Comparison of ENCODE assay signal across 8 cellular contexts in genomic region chr15:100602064-100602821, GRCh38. TPM values are rescaled to one million over a fixed set of nuclear protein-coding genes. Genes with fewer than 3 reads are reported as not detected.
A peak's percentile ranks its signal among the peaks of the same experiment; 100 is the strongest.
DNase-seq lines count a peak whose midpoint lies in the region; ATAC-seq and TF ChIP-seq lines count a peak whose summit lies in the region.

Gene ASB7 (plus strand): TSS chr15:100602589. CDS start chr15:100612217, 9,628 bp downstream.
Gene LINS1 (minus strand): TSS chr15:100602184. CDS start chr15:100580842, 21,342 bp downstream.

- H3K36me3 ChIP-seq in Karpas-422 (ENCODE audit: insufficient read depth, low read length) (peaks cover 16% of the 10 kb centered on the region; the same call in 1 of the 2 replicates), esophagus squamous epithelium (peaks cover 0 to 25% (median 0%) of the 10 kb centered on the region in 3 donors)

- no peaks in the 10 kb centered on the region for H4K20me1 ChIP-seq in Karpas-422 (ENCODE audit: insufficient read depth, low read depth, low read length)

- H2AFZ ChIP-seq in Karpas-422 (ENCODE audit: low read length): peak within 1 kb of the TSS; percentile 86

- H3K4me1 ChIP-seq in Karpas-422 (ENCODE audit: low read length) (peaks cover 38% of the 10 kb centered on the region), esophagus squamous epithelium (peaks cover 7 to 66% (median 38%) of the 10 kb centered on the region in 3 donors)

- ATAC-seq in GM21825 (IDR thresholded peaks at IDR 0.05; ENCODE audit: unreplicated experiment): peak; percentile 87

- TF ChIP-seq CTCF in esophagus squamous epithelium (IDR thresholded peaks at IDR 0.05): peak in 1 of 6 experiments; percentile 25

- H3K9me3 ChIP-seq in Karpas-422 (ENCODE audit: low read length) (no peaks in the 10 kb centered on the region), esophagus squamous epithelium (no peaks in the 10 kb centered on the region)

- TF ChIP-seq POLR2A in esophagus squamous epithelium (IDR thresholded peaks at IDR 0.05): peak in 3 of 4 donors; percentile 17 to 46 (median 19)

- H3K4me3 ChIP-seq in Karpas-422 (ENCODE audit: low read length): peak within 1 kb of the TSS; percentile 94
- H3K4me3 ChIP-seq in esophagus squamous epithelium: peak within 1 kb of the TSS; percentile 89 to 96 (median 94)

- H3K9ac ChIP-seq in Karpas-422 (ENCODE audit: low read length): peak within 1 kb of the TSS; percentile 92

- intact Hi-C loops in esophagus squamous epithelium (cut with DNase I): no loop called here

- peaks cover 89% of the 10 kb centered on the region for H3K79me2 ChIP-seq in Karpas-422 (ENCODE audit: low read length)

- peak within 1 kb of the TSS; percentile 62 for H3K27ac ChIP-seq in Karpas-422 (ENCODE audit: low read length)
- H3K27ac ChIP-seq in esophagus squamous epithelium: peak within 1 kb of the TSS; percentile 92 to 94 (median 94)

- H3K4me2 ChIP-seq in Karpas-422 (ENCODE audit: low read depth, low read length, poor library complexity, severe bottlenecking): peak within 1 kb of the TSS; percentile 94

- H3K27me3 ChIP-seq in Karpas-422 (ENCODE audit: low read length) (no peaks in the 10 kb centered on the region), esophagus squamous epithelium (no peaks in the 10 kb centered on the region)

- peak; percentile 91 for DNase-seq in DMS79 treated with DMSO at 0.1 percent for 48 hours (lab: John Stamatoyannopoulos, UW)
- no peak for DNase-seq in Karpas-422
- DNase-seq in RKO (ENCODE audit: low spot score): peak; percentile 99
- peak; percentile 100 for DNase-seq in activated T-helper 1 cell treated with Interleukin-2 at 50 U/mL for 16 hours (ENCODE audit: low read depth)
- peak; percentile 98 for DNase-seq in esophagus squamous epithelium (lab: John Stamatoyannopoulos, UW)
- DNase-seq in myocyte (ENCODE audit: low read depth): peak; percentile 100
- DNase-seq in stimulated activated CD8-positive, alpha-beta memory T cell treated with anti-CD3 and anti-CD28 coated beads, Interleukin-7, amount 100 ng/mL, for 48 hours (ENCODE audit: extremely low read depth in 1 of 2, low read depth in 1 of 2): peak; percentile 97 to 99

- no peaks in the 10 kb centered on the region for H3K9me2 ChIP-seq in Karpas-422 (replicated peaks; ENCODE audit: insufficient read depth, low read length)

- WGBS in esophagus squamous epithelium, 2 donors: 0% methylated on average over 3 of the region's 51 CpGs; no CpG with 5 or more reads in 1 of the 2 donors

RNA-seq across cellular contexts. Expression of gene ASB7, which starts in this region (rescaled TPM):
- 10.4 and 23.9 TPM in 2 replicates for total RNA-seq in Karpas-422 (2014; rRNA removed; shearing (Covaris generic); ENCODE audit: low replicate concordance)
- total RNA-seq in esophagus squamous epithelium: 10 to 100 TPM in 3 of 4 donors, 1 to 10 TPM in 1; 9.7 to 12.3 (median 12.0) TPM
- 9.2 and 12.2 TPM in 2 replicates for total RNA-seq in myocyte
- 5.7 TPM for polyA plus RNA-seq in myocyte (2012)

RNA-seq across cellular contexts. Expression of gene LINS1, which starts in this region (rescaled TPM):
- 8.2 and 31.7 TPM in 2 replicates for total RNA-seq in Karpas-422 (2014; rRNA removed; shearing (Covaris generic); ENCODE audit: low replicate concordance)
- total RNA-seq in esophagus squamous epithelium (10 to 100 TPM in 3 of 4 donors, 1 to 10 TPM in 1; 9.1 to 44.6 (median 19.4) TPM), myocyte (12.4 and 18.6 TPM in 2 replicates)
- polyA plus RNA-seq in myocyte (2012): 3.0 TPM
